ENCODE assay signal across 15 cellular contexts in genomic region chr2:71895320-71896161, GRCh38.
A peak's percentile ranks its signal among the peaks of the same experiment; 100 is the strongest.
DNase-seq lines count a peak whose midpoint lies in the region; ATAC-seq and TF ChIP-seq lines count a peak whose summit lies in the region.
"Had no signal": no experiment of that assay in that cellular context is flagged by ENCODE, and none has a peak within 500 bp of the region (broad histone marks: within the 10 kb centered on the region; RNA-seq: fewer than 3 reads in every experiment).

No MANE protein-coding gene starts in this region.

- CTCF ChIA-PET in activated CD8-positive, alpha-beta memory T cell treated with anti-CD3 and anti-CD28 coated beads, Interleukin-2, amount 10 ng/mL, durations not matched to agents 7 days and 5 days (lab: Charles Lee) = interaction anchor here (1.4 kb wide), 1 partner anchor 29 kb away, joined by 3 read pairs; no protein-coding TSS in a partner anchor

- H3K27me3 Mint-ChIP-seq in activated CD8-positive, alpha-beta memory T cell treated with anti-CD3 and anti-CD28 coated beads, Interleukin-2, amount 10 ng/mL, durations not matched to agents 7 days and 5 days = peaks cover 8% of the 10 kb centered on the region
- H3K27me3 Mint-ChIP-seq: IgD-negative memory B cell had no signal

- intact Hi-C loops in upper lobe of right lung (cut with DNase I) = no loop called here

- no peaks in the 10 kb centered on the region for H3K9me3 Mint-ChIP-seq in activated CD8-positive, alpha-beta memory T cell treated with anti-CD3 and anti-CD28 coated beads, Interleukin-2, amount 10 ng/mL, durations not matched to agents 7 days and 5 days (ENCODE audit: low read depth)
- H3K9me3 Mint-ChIP-seq: GM23338 had no signal

- H3K27ac Mint-ChIP-seq in activated CD8-positive, alpha-beta memory T cell treated with anti-CD3 and anti-CD28 coated beads, Interleukin-2, amount 10 ng/mL, durations not matched to agents 7 days and 5 days = no peak overlapping the region
- H3K27ac Mint-ChIP-seq: GM23338, IgD-negative memory B cell had no signal

- no peak for ATAC-seq in activated CD8-positive, alpha-beta memory T cell treated with anti-CD3 and anti-CD28 coated beads, Interleukin-2, amount 10 ng/mL, durations not matched to agents 7 days and 5 days
- ATAC-seq in upper lobe of right lung = no peak
- ATAC-seq: GM23338 had no signal

- no peaks in the 10 kb centered on the region for H3K27me3 ChIP-seq in upper lobe of right lung

- no peak overlapping the region for H3K4me3 ChIP-seq in upper lobe of right lung
- H3K4me3 ChIP-seq: GM23338 had no signal

- DNase-seq in activated CD8-positive, alpha-beta memory T cell treated with anti-CD3 and anti-CD28 coated beads, Interleukin-2, amount 10 ng/mL, durations not matched to agents 7 days and 5 days = peak; percentile 23
- no peak for DNase-seq in activated CD8-positive, alpha-beta memory T cell treated with anti-CD3 and anti-CD28 coated beads, Interleukin-2, amount 50 U/mL, for 48 hours
- peak; percentile 44 for DNase-seq in M059J (ENCODE audit: low read depth)
- DNase-seq in iPS-NIHi7 (ENCODE audit: extremely low spot score) = peak; percentile 9
- peak; percentile 10 for DNase-seq in stimulated activated CD8-positive, alpha-beta memory T cell treated with anti-CD3 and anti-CD28 coated beads, Interleukin-4, amount 100 ng/mL, for 48 hours
- DNase-seq in NCI-H226 = no peak
- DNase-seq in T1000 (lab: John Stamatoyannopoulos, UW) = no peak
- DNase-seq in upper lobe of right lung = no peak
- DNase-seq: DMS53, MV-4-11, NCI-H1436 treated with DMSO at 0.1 percent for 48 hours, NCI-H2081 treated with DMSO at 0.1 percent for 48 hours had no signal

- no peak for TF ChIP-seq CTCF in upper lobe of right lung (IDR thresholded peaks at IDR 0.05)

- H3K9me3 ChIP-seq in upper lobe of right lung = no peaks in the 10 kb centered on the region

- H3K36me3 ChIP-seq in upper lobe of right lung = no peaks in the 10 kb centered on the region

- H3K27ac ChIP-seq in upper lobe of right lung = no peak overlapping the region

- H3K4me3 Mint-ChIP-seq in activated CD8-positive, alpha-beta memory T cell treated with anti-CD3 and anti-CD28 coated beads, Interleukin-2, amount 10 ng/mL, durations not matched to agents 7 days and 5 days = no peak overlapping the region
- H3K4me3 Mint-ChIP-seq: CD14-positive monocyte, GM23338, IgD-negative memory B cell had no signal

- no peaks in the 10 kb centered on the region for H3K4me1 ChIP-seq in upper lobe of right lung

- no peaks in the 10 kb centered on the region for H3K4me1 Mint-ChIP-seq in activated CD8-positive, alpha-beta memory T cell treated with anti-CD3 and anti-CD28 coated beads, Interleukin-2, amount 10 ng/mL, durations not matched to agents 7 days and 5 days
- H3K4me1 Mint-ChIP-seq: CD14-positive monocyte, GM23338, IgD-negative memory B cell had no signal

- no peaks in the 10 kb centered on the region for H3K36me3 Mint-ChIP-seq in activated CD8-positive, alpha-beta memory T cell treated with anti-CD3 and anti-CD28 coated beads, Interleukin-2, amount 10 ng/mL, durations not matched to agents 7 days and 5 days
- H3K36me3 Mint-ChIP-seq: CD14-positive monocyte, IgD-negative memory B cell had no signal

Comparison
In these comparisons a context has a peak if more than half of its experiments do, and no peak if none do; other contexts are left out.
1. DNase-seq: peak in activated CD8-positive, alpha-beta memory T cell treated with anti-CD3 and anti-CD28 coated beads, Interleukin-2, amount 10 ng/mL, durations not matched to agents 7 days and 5 days (single experiment), M059J (single experiment), iPS-NIHi7 (single experiment) and stimulated activated CD8-positive, alpha-beta memory T cell treated with anti-CD3 and anti-CD28 coated beads, Interleukin-4, amount 100 ng/mL, for 48 hours (single experiment); none in activated CD8-positive, alpha-beta memory T cell treated with anti-CD3 and anti-CD28 coated beads, Interleukin-2, amount 50 U/mL, for 48 hours (single experiment), NCI-H226 (single experiment), T1000 (single experiment) and upper lobe of right lung (single experiment).